In the genomic region with DNA sequence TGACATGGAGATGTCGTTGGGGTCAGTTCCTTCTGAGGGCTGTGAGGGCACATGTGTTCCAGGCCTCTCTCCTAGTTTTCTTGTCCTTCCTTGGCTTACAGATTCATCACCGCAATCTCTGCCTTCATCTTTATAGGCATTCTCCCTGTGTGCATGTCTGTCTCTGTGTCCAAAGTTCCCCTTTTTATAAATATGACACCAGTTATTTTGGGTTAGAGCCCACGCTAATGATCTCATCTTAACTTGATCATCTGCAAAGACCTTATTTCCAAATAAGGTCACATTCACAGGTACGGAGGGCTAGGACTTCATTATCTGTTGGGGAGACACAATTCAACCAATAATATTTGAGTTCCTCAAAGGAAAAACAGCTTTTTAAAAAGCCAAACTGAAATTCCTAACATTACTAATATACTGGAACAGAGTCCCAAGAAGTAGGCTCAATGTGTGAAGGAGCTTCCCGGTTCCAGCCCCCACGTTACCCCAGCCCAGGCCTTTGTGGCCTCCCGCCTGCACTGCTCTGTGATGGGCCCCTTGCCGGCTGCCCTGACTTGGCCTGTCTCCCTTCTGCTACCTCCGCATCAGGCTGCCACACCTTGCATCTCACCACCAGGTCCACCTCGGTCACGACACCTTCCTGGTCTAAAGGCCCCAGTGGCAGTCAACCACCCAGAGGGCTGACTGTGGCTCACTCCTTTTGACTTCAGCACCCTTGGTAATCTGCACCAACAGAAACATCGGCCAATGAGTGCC, we compare ENCODE assay signal across 13 cellular contexts.
DNase-seq lines count a peak whose midpoint lies in the region; ATAC-seq, FAIRE-seq and TF ChIP-seq lines count a peak whose summit lies in the region.
"Had no signal": no experiment of that assay in that cellular context is flagged by ENCODE, and none has a peak within 500 bp of the region (broad histone marks: within the 10 kb centered on the region; RNA-seq: fewer than 3 reads in every experiment).

No MANE protein-coding gene starts in this region.

- H2BK20ac ChIP-seq in H1 (ENCODE audit: low read length) = no peak overlapping the region

- H4K91ac ChIP-seq in H1 (replicated peaks; ENCODE audit: insufficient read length, low read length) = no peak overlapping the region

- no peak for TF ChIP-seq RAD21 in H1 (IDR thresholded peaks at IDR 0.05 in 1 of 2, conservative IDR thresholded peaks at IDR 0.05 in 1 of 2; ENCODE audit: low read depth in 2 of 2, low read length in 2 of 2)

- H2BK5ac ChIP-seq in H1 (ENCODE audit: low read depth, low read length) = no peak overlapping the region

- H3K9me3 ChIP-seq in Karpas-422 (ENCODE audit: low read length) (no peaks in the 10 kb centered on the region), H1 (ENCODE audit: insufficient read depth in 2 of 2, low read depth in 1 of 2, low read length in 1 of 2) (no peaks in the 10 kb centered on the region), pancreas (no peaks in the 10 kb centered on the region), T-helper 17 cell (ENCODE audit: control insufficient read depth, low read length, poor library complexity, severe bottlenecking) (no peaks in the 10 kb centered on the region)
- H3K9me3 ChIP-seq: HAP-1 had no signal

- WGBS in H1 (ENCODE audit: extremely low coverage in 1 of 2, insufficient coverage in 1 of 2, insufficient read length in 1 of 2, insufficient replicate concordance in 2 of 2, low coverage in 1 of 2, low lambda C conversion rate in 2 of 2, missing lambda C conversion rate in 1 of 2), 2 experiments = 94% methylated on average over 12 of the region's 12 CpGs; no CpG with 5 or more reads in 1 of the 2 experiments
- 94 to 95% methylated on average over 12 of the region's 12 CpGs for WGBS in pancreas, 2 donors

- POLR2A ChIA-PET in H1 (lab: Charles Lee; ENCODE audit: partially characterized antibody) (no interaction called here), MCF 10A (lab: Yijun Ruan, JAX) (interaction anchor here (0.6 kb wide), 1 partner anchor 249 kb away, joined by 3 read pairs; no protein-coding TSS in a partner anchor)

- TF ChIP-seq EP300 in H1 (IDR thresholded peaks at IDR 0.05; ENCODE audit: borderline replicate concordance in 1 of 2, low read depth in 2 of 2, low read length in 2 of 2) = no peak

- BruUV-seq in MCF 10A (replicated peaks; lab: Mats Ljungman, UMichigan) = no TSS peak

- no peak for FAIRE-seq in H1 (lab: Jason Lieb, UNC)
- no peak for FAIRE-seq in pancreas (lab: Jason Lieb, UNC)
- FAIRE-seq: G401.6 had no signal

- no peaks in the 10 kb centered on the region for H4K20me1 ChIP-seq in Karpas-422 (ENCODE audit: insufficient read depth, low read depth, low read length)
- peaks cover 0 to 2% of the 10 kb centered on the region in 2 experiments for H4K20me1 ChIP-seq in H1 (replicated peaks in 1 of 2; ENCODE audit: control insufficient read depth in 1 of 2, insufficient read depth in 2 of 2, low read length in 2 of 2)

- no peak overlapping the region for H4K5ac ChIP-seq in H1 (ENCODE audit: insufficient read length, low read depth, low read length)

- peaks cover 17 to 19% of the 10 kb centered on the region in 2 donors for H3K27me3 Mint-ChIP-seq in stimulated activated naive B cell treated with anti-CD40 and anti-IgM and Interleukin-4, amounts not matched to agents 10 μg/mL and 1 μg/mL and 100 μg/mL, for 72 hours
- H3K27me3 Mint-ChIP-seq in MCF 10A (ENCODE audit: insufficient read depth, unreplicated experiment) = no peaks in the 10 kb centered on the region
- peaks cover 33% of the 10 kb centered on the region for H3K27me3 Mint-ChIP-seq in T-helper 17 cell

- peak overlapping the region; percentile 87 for H3K4ac ChIP-seq in H1 (replicated peaks; ENCODE audit: insufficient read length, low read depth, low read length)

- no peak overlapping the region for H3K4me3 Mint-ChIP-seq in stimulated activated naive B cell treated with anti-CD40 and anti-IgM and Interleukin-4, amounts not matched to agents 10 μg/mL and 1 μg/mL and 100 μg/mL, for 72 hours
- no peak overlapping the region for H3K4me3 Mint-ChIP-seq in MCF 10A (ENCODE audit: unreplicated experiment)
- H3K4me3 Mint-ChIP-seq in T-helper 17 cell = no peak overlapping the region

- no peak overlapping the region for H3K14ac ChIP-seq in H1 (ENCODE audit: insufficient read length)

- peak overlapping the region; percentile 26; the same call in 1 of the 2 replicates for H3K9ac ChIP-seq in Karpas-422 (ENCODE audit: low read length)
- no peak overlapping the region for H3K9ac ChIP-seq in H1 (replicated peaks in 1 of 4; ENCODE audit: extremely low read depth in 1 of 4, low read depth in 3 of 4, low read length in 3 of 4)

- intact Hi-C loops in pancreas (cut with DNase I) = no loop called here
- intact Hi-C loops in MCF 10A (cut with micrococcal nuclease) = loop anchor here (1.0 kb wide), 1 partner anchor 110 kb away; no protein-coding TSS in a partner anchor

- no peak for TF ChIP-seq POLR2A in H1 (IDR thresholded peaks at IDR 0.05; ENCODE audit: control extremely low read depth in 1 of 2, low read depth in 2 of 2, low read length in 2 of 2)

- no peak overlapping the region for H2BK15ac ChIP-seq in H1 (ENCODE audit: low read length)

- H3K27ac Mint-ChIP-seq in stimulated activated naive B cell treated with anti-CD40 and anti-IgM and Interleukin-4, amounts not matched to agents 10 μg/mL and 1 μg/mL and 100 μg/mL, for 72 hours = peak overlapping the region; percentile 63
- H3K27ac Mint-ChIP-seq in MCF 10A (ENCODE audit: low read depth, unreplicated experiment) = no peak overlapping the region
- no peak overlapping the region for H3K27ac Mint-ChIP-seq in T-helper 17 cell

- peak overlapping the region; percentile 34 for H3K4me2 ChIP-seq in Karpas-422 (ENCODE audit: low read depth, low read length, poor library complexity, severe bottlenecking)
- H3K4me2 ChIP-seq in H1 (ENCODE audit: insufficient read depth in 1 of 2, low read depth in 2 of 2, low read length in 2 of 2) = no peak overlapping the region

- no peaks in the 10 kb centered on the region for H3K36me3 Mint-ChIP-seq in stimulated activated naive B cell treated with anti-CD40 and anti-IgM and Interleukin-4, amounts not matched to agents 10 μg/mL and 1 μg/mL and 100 μg/mL, for 72 hours
- H3K36me3 Mint-ChIP-seq in MCF 10A (ENCODE audit: insufficient read depth, unreplicated experiment) = no peaks in the 10 kb centered on the region
- H3K36me3 Mint-ChIP-seq in T-helper 17 cell (ENCODE audit: low read depth) = no peaks in the 10 kb centered on the region

- H3K79me2 ChIP-seq in Karpas-422 (ENCODE audit: low read length) (no peaks in the 10 kb centered on the region), H1 (ENCODE audit: control insufficient read depth in 1 of 2, insufficient read depth in 2 of 2, low read length in 2 of 2) (no peaks in the 10 kb centered on the region)

- H3K23ac ChIP-seq in H1 (ENCODE audit: insufficient read length) = no peak overlapping the region

- H3K79me1 ChIP-seq in H1 (ENCODE audit: low read depth, low read length) = 0 out of 2 replicates have a peak, but pooled peaks cover 2% of the 10 kb centered on the region

- H4K8ac ChIP-seq in H1 (ENCODE audit: extremely low read depth, insufficient read depth, low read length) = no peak overlapping the region

- H3K18ac ChIP-seq in H1 (ENCODE audit: extremely low read depth, low read length) = no peak overlapping the region

- H3K27ac ChIP-seq in Karpas-422 (ENCODE audit: low read length) = peak overlapping the region; percentile 2; the same call in 1 of the 2 replicates
- H3K27ac ChIP-seq in H1 (ENCODE audit: low read depth, low read length) = no peak overlapping the region
- no peak overlapping the region for H3K27ac ChIP-seq in pancreas
- H3K27ac ChIP-seq: HL-60, SK-N-MC had no signal

- DNase-seq in GM06990 (ENCODE audit: extremely low read depth, insufficient read length) (peak; percentile 41), Karpas-422 (peak; percentile 50), H1 (ENCODE audit: low read depth in 1 of 2, low spot score in 2 of 2) (no peak), pancreas (no peak), MCF 10A (ENCODE audit: unreplicated experiment) (no peak), T-helper 17 cell (no peak)
- no peak for DNase-seq in stimulated activated naive B cell treated with anti-CD40 and anti-IgM and Interleukin-4, amounts not matched to agents 10 μg/mL and 1 μg/mL and 100 μg/mL, for 72 hours
- DNase-seq: DMS79 treated with DMSO at 0.1 percent for 48 hours had no signal

- H3K4me1 ChIP-seq in Karpas-422 (ENCODE audit: low read length) = peaks cover 78% of the 10 kb centered on the region
- peaks cover 2 to 4% (median 3%) of the 10 kb centered on the region in 4 experiments; a peak in 3 of 7 replicates for H3K4me1 ChIP-seq in H1 (replicated peaks in 1 of 4; ENCODE audit: control insufficient read depth in 3 of 4, insufficient read depth in 4 of 4, low read length in 3 of 4)
- H3K4me1 ChIP-seq in pancreas = peaks cover 19 to 24% (median 19%) of the 10 kb centered on the region in 3 donors
- H3K4me1 ChIP-seq: HAP-1 had no signal

- H3K9me3 Mint-ChIP-seq in stimulated activated naive B cell treated with anti-CD40 and anti-IgM and Interleukin-4, amounts not matched to agents 10 μg/mL and 1 μg/mL and 100 μg/mL, for 72 hours = no peaks in the 10 kb centered on the region
- H3K9me3 Mint-ChIP-seq in MCF 10A (ENCODE audit: unreplicated experiment) = no peaks in the 10 kb centered on the region

- peaks cover 0 to 6% of the 10 kb centered on the region in 2 donors for H3K4me1 Mint-ChIP-seq in stimulated activated naive B cell treated with anti-CD40 and anti-IgM and Interleukin-4, amounts not matched to agents 10 μg/mL and 1 μg/mL and 100 μg/mL, for 72 hours
- H3K4me1 Mint-ChIP-seq in MCF 10A (ENCODE audit: insufficient read depth, unreplicated experiment) (peaks cover 11% of the 10 kb centered on the region), T-helper 17 cell (no peaks in the 10 kb centered on the region)

- H2AFZ ChIP-seq in Karpas-422 (ENCODE audit: low read length) = no peak overlapping the region
- H2AFZ ChIP-seq in H1 (ENCODE audit: low read length) = no peak overlapping the region

- no peaks in the 10 kb centered on the region for H3K23me2 ChIP-seq in H1 (ENCODE audit: low read depth, low read length)

- no peak overlapping the region for H2BK12ac ChIP-seq in H1 (ENCODE audit: low read depth, low read length)

- H3K4me3 ChIP-seq in GM06990 (replicated peaks; ENCODE audit: low read depth, low read length) (no peak overlapping the region), Karpas-422 (ENCODE audit: low read length) (no peak overlapping the region), H1 (ENCODE audit: extremely low read depth in 1 of 4, insufficient read depth in 2 of 4, low read depth in 3 of 4, low read length in 4 of 4) (no peak overlapping the region), pancreas (no peak overlapping the region)
- H3K4me3 ChIP-seq: HAP-1, SK-N-MC had no signal

- H3K9me2 ChIP-seq in Karpas-422 (replicated peaks; ENCODE audit: insufficient read depth, low read length) = no peaks in the 10 kb centered on the region

- H2AK5ac ChIP-seq in H1 (ENCODE audit: low read depth, low read length) = no peak overlapping the region

- CTCF ChIA-PET in H1 (lab: Charles Lee; ENCODE audit: partially characterized antibody) (interaction anchor here (0.7 to 6.4 kb wide), 32 partner anchors 9 to 322 kb away, joined by 3 to 55 read pairs (median 4); no protein-coding TSS in a partner anchor), MCF 10A (lab: Yijun Ruan, JAX) (interaction anchor here (0.7 to 1.5 kb wide), 4 partner anchors 17 to 245 kb away, joined by 3 to 5 read pairs (median 3); no protein-coding TSS in a partner anchor)

- H3K36me3 ChIP-seq in GM06990 (ENCODE audit: control insufficient read depth, insufficient read depth, low read length) (no peaks in the 10 kb centered on the region), Karpas-422 (ENCODE audit: insufficient read depth, low read length) (no peaks in the 10 kb centered on the region), H1 (ENCODE audit: control insufficient read depth in 2 of 4, insufficient read depth in 4 of 4, low read length in 3 of 4) (no peaks in the 10 kb centered on the region), pancreas (no peaks in the 10 kb centered on the region)
- H3K36me3 ChIP-seq: HAP-1 had no signal

- TF ChIP-seq CTCF in GM06990 (IDR thresholded peaks at IDR 0.05; ENCODE audit: insufficient read depth, low read length, poor library complexity, severe bottlenecking) = no peak
- TF ChIP-seq CTCF in H1 (IDR thresholded peaks at IDR 0.05; ENCODE audit: control extremely low read depth in 1 of 3, insufficient read depth in 1 of 3, low read depth in 1 of 3, low read length in 3 of 3) = no peak
- TF ChIP-seq CTCF in pancreas (IDR thresholded peaks at IDR 0.05) = no peak
- no peak for TF ChIP-seq CTCF in MCF 10A (IDR thresholded peaks at IDR 0.05; ENCODE audit: unreplicated experiment)

- H3K27me3 ChIP-seq in GM06990 (replicated peaks; ENCODE audit: control insufficient read depth, insufficient read depth, low read length) (no peaks in the 10 kb centered on the region), Karpas-422 (ENCODE audit: low read length) (no peaks in the 10 kb centered on the region), H1 (replicated peaks in 1 of 4; ENCODE audit: control insufficient read depth in 3 of 4, extremely low read depth in 1 of 4, insufficient read depth in 3 of 4, low read length in 3 of 4) (no peaks in the 10 kb centered on the region), pancreas (no peaks in the 10 kb centered on the region)

- no peak overlapping the region for H3K56ac ChIP-seq in H1 (replicated peaks; ENCODE audit: insufficient read length, low read depth, low read length)

- H2BK120ac ChIP-seq in H1 (replicated peaks; ENCODE audit: low read depth, low read length) = no peak overlapping the region

- peak in 1 of 2 donors; percentile 17 for ATAC-seq in stimulated activated naive B cell treated with anti-CD40 and anti-IgM and Interleukin-4, amounts not matched to agents 10 μg/mL and 1 μg/mL and 100 μg/mL, for 72 hours (replicated peaks)
- ATAC-seq in pancreas (no peak), T-helper 17 cell (no peak)
- ATAC-seq: Right ventricle myocardium inferior had no signal

Comparison
In these comparisons a context has a peak if more than half of its experiments do, and no peak if none do; other contexts are left out.
1. DNase-seq: peak in GM06990 (single experiment) and Karpas-422 (single experiment); none in H1 (0 of 2), stimulated activated naive B cell treated with anti-CD40 and anti-IgM and Interleukin-4, amounts not matched to agents 10 μg/mL and 1 μg/mL and 100 μg/mL, for 72 hours (single experiment), pancreas (0 of 6), MCF 10A (single experiment) and T-helper 17 cell (0 of 3).